ENCODE assay signal across 1 cellular context in genomic region chr4:186807131-186807530, GRCh38.
TF ChIP-seq lines count a peak whose summit lies in the region.

No MANE protein-coding gene starts in this region.

TF ChIP-seq in IMR-90, 13 proteins besides CTCF, POLR2A, EP300 and RAD21 (continued from another document):
- TF ChIP-seq ELK1 (IDR thresholded peaks at IDR 0.05; ENCODE audit: borderline replicate concordance, low read depth, low read length) (no peak), BHLHE40 (IDR thresholded peaks at IDR 0.05; ENCODE audit: low read depth, low read length) (no peak), NFE2L2 (IDR thresholded peaks at IDR 0.05; ENCODE audit: low read depth, low read length) (no peak), USF2 (IDR thresholded peaks at IDR 0.05; ENCODE audit: low read depth, low read length) (no peak), RCOR1 (IDR thresholded peaks at IDR 0.05; ENCODE audit: insufficient replicate concordance, low read length) (no peak), MAZ (IDR thresholded peaks at IDR 0.05; ENCODE audit: borderline replicate concordance, low read depth, low read length) (no peak), CHD1 (IDR thresholded peaks at IDR 0.05; ENCODE audit: low read depth, low read length) (no peak)
